20 cellular contexts compared by ENCODE assay signal in the genomic region with DNA sequence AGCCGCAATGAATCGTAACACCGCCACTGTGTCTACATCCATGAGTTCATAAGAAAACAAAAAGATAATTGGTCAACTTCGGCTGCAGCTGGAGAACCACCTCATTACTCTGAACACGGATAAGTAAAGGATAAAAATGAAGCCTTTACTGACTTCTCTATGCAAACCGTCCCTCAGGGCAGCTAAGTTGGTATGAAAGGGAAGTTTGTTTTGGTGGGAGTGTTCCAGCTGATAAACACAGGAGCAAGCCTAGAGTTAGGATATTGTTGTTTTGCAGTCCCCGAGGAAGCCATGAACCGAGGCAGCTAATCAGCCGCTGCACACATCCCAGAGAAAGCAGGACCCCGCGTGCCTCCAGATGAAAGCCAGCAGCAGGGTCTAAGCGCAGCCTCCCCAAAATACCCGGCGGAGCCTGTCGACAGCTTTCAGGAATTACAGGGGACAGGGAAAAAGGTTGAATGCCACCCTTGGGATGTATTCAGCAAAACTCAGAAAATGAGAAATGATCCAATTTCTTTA.
"Had no signal": no experiment of that assay in that cellular context is flagged by ENCODE, and none has a peak within 500 bp of the region (broad histone marks: within the 10 kb centered on the region; RNA-seq: fewer than 3 reads in every experiment).

No MANE protein-coding gene starts in this region.

- H3K36me3 Mint-ChIP-seq: activated naive CD8-positive, alpha-beta T cell; stimulated activated naive B cell treated with anti-CD40 and anti-IgM and Interleukin-4, amounts not matched to agents 10 μg/mL and 1 μg/mL and 100 μg/mL, for 72 hours had no signal

- H3K27me3 Mint-ChIP-seq: activated naive CD8-positive, alpha-beta T cell had no signal

- ATAC-seq: heart left ventricle; left ventricle myocardium superior; stimulated activated naive B cell treated with anti-CD40 and anti-IgM and Interleukin-4, amounts not matched to agents 10 μg/mL and 1 μg/mL and 100 μg/mL, for 72 hours; upper lobe of right lung had no signal

- H3K4me3 ChIP-seq: cardiac muscle cell, colonic mucosa, heart left ventricle, smooth muscle cell, stomach, thyroid gland, upper lobe of right lung had no signal

- H3K9me3 ChIP-seq: colonic mucosa, heart left ventricle, stomach, thyroid gland, upper lobe of right lung had no signal

- H3K27me3 ChIP-seq: cardiac muscle cell, colonic mucosa, thyroid gland, upper lobe of right lung had no signal

- H3K9me3 Mint-ChIP-seq: stimulated activated naive B cell treated with anti-CD40 and anti-IgM and Interleukin-4, amounts not matched to agents 10 μg/mL and 1 μg/mL and 100 μg/mL, for 72 hours had no signal

- H3K4me1 ChIP-seq: colonic mucosa, heart left ventricle, stomach, thyroid gland, upper lobe of right lung had no signal

- H3K27ac ChIP-seq: cardiac muscle cell, colonic mucosa, heart left ventricle, stomach, thyroid gland, upper lobe of right lung had no signal

- H3K27ac Mint-ChIP-seq: activated naive CD8-positive, alpha-beta T cell; stimulated activated naive B cell treated with anti-CD40 and anti-IgM and Interleukin-4, amounts not matched to agents 10 μg/mL and 1 μg/mL and 100 μg/mL, for 72 hours had no signal

- DNase-seq: activated CD4-positive, alpha-beta T cell treated with anti-CD3 and anti-CD28 coated beads for 4 hours; activated CD4-positive, alpha-beta T cell treated with anti-CD3 and anti-CD28 coated beads, Interleukin-2, amount 50 U/mL, for 4 hours; activated effector memory CD4-positive, alpha-beta T cell treated with Interleukin-2 at 50 U/mL for 16 hours; activated naive CD4-positive, alpha-beta T cell treated with Interleukin-2 at 50 U/mL for 16 hours; cerebellar nuclear complex; colonic mucosa; effector CD8-positive, alpha-beta T cell; kidney glomerular epithelial cell; left ventricle myocardium superior; mammary epithelial cell; stimulated activated CD4-positive, alpha-beta T cell treated with anti-CD3 and anti-CD28 coated beads, Interleukin-1b, Interleukin-23, amount 100 ng/mL, for 48 hours; stimulated activated naive B cell treated with anti-CD40 and anti-IgM and Interleukin-4, amounts not matched to agents 10 μg/mL and 1 μg/mL and 100 μg/mL, for 72 hours; stomach; T-helper 1 cell; thyroid gland; upper lobe of right lung had no signal

- H3K4me3 Mint-ChIP-seq: activated naive CD8-positive, alpha-beta T cell; stimulated activated naive B cell treated with anti-CD40 and anti-IgM and Interleukin-4, amounts not matched to agents 10 μg/mL and 1 μg/mL and 100 μg/mL, for 72 hours had no signal

- H3K4me2 ChIP-seq: smooth muscle cell had no signal

- H3K36me3 ChIP-seq: cardiac muscle cell, colonic mucosa, heart left ventricle, stomach, thyroid gland, upper lobe of right lung had no signal
